In the genomic region with DNA sequence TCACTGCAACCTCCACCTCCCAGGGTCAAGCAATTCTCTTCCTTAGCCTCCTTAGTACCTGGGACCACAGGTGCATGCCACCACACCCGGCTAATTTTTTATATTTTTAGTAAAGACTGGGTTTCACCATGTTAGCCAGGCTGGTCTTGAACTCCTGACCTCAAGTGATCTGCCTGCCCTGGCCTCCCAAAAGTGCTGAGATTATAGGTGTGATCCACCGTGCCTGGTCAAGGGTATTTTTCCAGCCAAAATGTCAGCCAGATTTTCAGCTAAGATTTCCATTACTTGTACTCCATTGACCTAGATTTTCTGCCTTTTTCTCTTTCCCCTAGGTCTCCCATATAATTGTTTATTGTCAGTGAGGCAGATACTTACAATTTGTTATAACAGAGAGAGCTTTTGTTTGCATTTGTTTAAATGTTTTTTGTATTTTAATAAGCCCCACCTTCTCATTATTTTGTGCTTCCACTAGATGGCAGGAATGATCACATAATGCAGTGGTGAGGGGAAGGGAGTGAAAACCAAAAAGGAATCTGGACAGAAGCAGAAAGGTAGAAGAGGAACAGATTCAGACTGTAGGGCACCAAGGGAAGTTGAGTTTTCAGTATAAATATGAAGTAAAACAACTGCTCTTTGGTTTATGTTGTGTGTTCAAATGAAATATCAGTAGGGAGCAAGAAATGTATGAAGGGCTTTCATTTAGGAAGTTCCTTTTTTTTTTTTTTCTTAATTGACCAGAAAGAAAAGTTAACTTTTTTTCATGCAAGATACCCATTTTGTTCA, we compare ENCODE assay signal across 8 cellular contexts. TPM values are rescaled to one million over a fixed set of nuclear protein-coding genes. Genes with fewer than 3 reads are reported as not detected.
A peak's percentile ranks its signal among the peaks of the same experiment; 100 is the strongest.
DNase-seq lines count a peak whose midpoint lies in the region; ATAC-seq and TF ChIP-seq lines count a peak whose summit lies in the region.

No MANE protein-coding gene starts in this region.

- H3K79me1 ChIP-seq in H9 (ENCODE audit: insufficient read depth, low read depth, low read length, poor library complexity, severe bottlenecking), result no peaks in the 10 kb centered on the region

- H3K4me3 ChIP-seq in vagina, result no peak overlapping the region
- no peak overlapping the region for H3K4me3 ChIP-seq in effector memory CD4-positive, alpha-beta T cell (ENCODE audit: insufficient read depth, low read depth, low read length, poor library complexity, severe bottlenecking)

- no peak overlapping the region for H3K56ac ChIP-seq in H9 (ENCODE audit: insufficient read length, low read depth, low read length)

- no peaks in the 10 kb centered on the region for H3K23me2 ChIP-seq in H9 (ENCODE audit: insufficient read length, low read depth, low read length, poor library complexity, severe bottlenecking)

- peaks cover 0 to 30% of the 10 kb centered on the region in 2 donors for H3K36me3 ChIP-seq in vagina
- H3K36me3 ChIP-seq in effector memory CD4-positive, alpha-beta T cell (ENCODE audit: control insufficient read depth, insufficient read depth, low read length), result peaks cover 17% of the 10 kb centered on the region

- peak; percentile 45 for DNase-seq in DMS114 treated with DMSO at 0.1 percent for 48 hours (lab: John Stamatoyannopoulos, UW; ENCODE audit: unreplicated experiment)
- no peak for DNase-seq in H9
- peak; percentile 50 for DNase-seq in NCI-H748 treated with DMSO at 0.1 percent for 48 hours (lab: John Stamatoyannopoulos, UW)
- DNase-seq in central memory CD8-positive, alpha-beta T cell (ENCODE audit: low spot score in 2 of 2), result no peak
- DNase-seq in left colon, result no peak
- DNase-seq in vagina (ENCODE audit: extremely low spot score in 2 of 2), result no peak
- no peak for DNase-seq in effector memory CD4-positive, alpha-beta T cell

- no peak overlapping the region for H3T11ph ChIP-seq in H9 (ENCODE audit: low read length)

- no peak overlapping the region for H2BK12ac ChIP-seq in H9 (ENCODE audit: insufficient read length, low read depth, low read length)

- no peak overlapping the region for H3K23ac ChIP-seq in H9 (ENCODE audit: insufficient read length, low read depth, low read length)

- no peak for TF ChIP-seq POLR2A in vagina (IDR thresholded peaks at IDR 0.05)

- no peaks in the 10 kb centered on the region for H3K27me3 Mint-ChIP-seq in H9 (ENCODE audit: low read depth)
- H3K27me3 Mint-ChIP-seq in central memory CD8-positive, alpha-beta T cell, result no peaks in the 10 kb centered on the region

- H3K4ac ChIP-seq in H9 (ENCODE audit: low read depth, low read length), result no peak overlapping the region

- peak; percentile 56 for ATAC-seq in central memory CD8-positive, alpha-beta T cell (replicated peaks; ENCODE audit: extremely low read depth, poor library complexity, severe bottlenecking)
- peak; percentile 70 for ATAC-seq in left colon
- no peak for ATAC-seq in activated CD4-positive, CD25-positive, alpha-beta regulatory T cell treated with anti-CD3 and anti-CD28 coated beads, Interleukin-2, amount 50 U/mL, for 24 hours

- no peak overlapping the region for H3K9ac ChIP-seq in H9 (ENCODE audit: extremely low read depth, insufficient read length, low read length)

- TF ChIP-seq CTCF in H9 (conservative IDR thresholded peaks at IDR 0.05), result peak; percentile 76
- peak; percentile 4 to 42 (median 32) for TF ChIP-seq CTCF in vagina (IDR thresholded peaks at IDR 0.05)

- H3K79me2 ChIP-seq in H9 (ENCODE audit: insufficient read depth, low read length), result no peaks in the 10 kb centered on the region

- no peak overlapping the region for H2AK5ac ChIP-seq in H9 (ENCODE audit: insufficient read length, low read length)

- H3K27ac ChIP-seq in H9 (ENCODE audit: insufficient read length, low read depth, low read length), result no peak overlapping the region
- no peak overlapping the region for H3K27ac ChIP-seq in vagina
- H3K27ac ChIP-seq in effector memory CD4-positive, alpha-beta T cell (ENCODE audit: insufficient read depth, low read length, poor library complexity, severe bottlenecking), result no peak overlapping the region

- H3K9me3 Mint-ChIP-seq in H9, result peaks cover 12 to 13% of the 10 kb centered on the region in 2 experiments
- no peaks in the 10 kb centered on the region for H3K9me3 Mint-ChIP-seq in central memory CD8-positive, alpha-beta T cell

- peaks cover 46 to 80% (median 65%) of the 10 kb centered on the region in 3 experiments for H3K36me3 Mint-ChIP-seq in H9 (ENCODE audit: insufficient read depth in 1 of 3, low read depth in 3 of 3)
- H3K36me3 Mint-ChIP-seq in central memory CD8-positive, alpha-beta T cell (ENCODE audit: insufficient read depth), result peaks cover 43% of the 10 kb centered on the region

- H3K4me1 Mint-ChIP-seq in H9, result peaks cover 0 to 5% of the 10 kb centered on the region in 2 experiments; a peak in 2 of 4 replicates
- peaks cover 6% of the 10 kb centered on the region for H3K4me1 Mint-ChIP-seq in central memory CD8-positive, alpha-beta T cell

- no peak overlapping the region for H2BK15ac ChIP-seq in H9 (ENCODE audit: low read depth, low read length)

- H2AFZ ChIP-seq in H9 (ENCODE audit: low read length), result no peak overlapping the region

- H2BK20ac ChIP-seq in H9 (ENCODE audit: low read depth, low read length, poor library complexity, severe bottlenecking), result no peak overlapping the region

- no peak overlapping the region for H2BK5ac ChIP-seq in H9 (ENCODE audit: insufficient read length, low read length)

- peak overlapping the region in 1 of 3 experiments; percentile 4; a peak in 1 of 7 replicates for H3K27ac Mint-ChIP-seq in H9
- no peak overlapping the region for H3K27ac Mint-ChIP-seq in central memory CD8-positive, alpha-beta T cell (ENCODE audit: low read depth)

- H2BK120ac ChIP-seq in H9 (ENCODE audit: low read depth, low read length, poor library complexity, severe bottlenecking), result no peak overlapping the region

- no peak overlapping the region for H4K5ac ChIP-seq in H9 (ENCODE audit: insufficient read length, low read depth, low read length)

- no peak overlapping the region for H3K18ac ChIP-seq in H9 (ENCODE audit: insufficient read length, low read depth, low read length)

- H3K9me3 ChIP-seq in H9 (ENCODE audit: control insufficient read depth, low read depth, low read length) (peaks cover 7% of the 10 kb centered on the region), vagina (no peaks in the 10 kb centered on the region)
- H3K9me3 ChIP-seq in effector memory CD4-positive, alpha-beta T cell (ENCODE audit: control insufficient read depth, low read length), result no peaks in the 10 kb centered on the region

- H3K4me1 ChIP-seq in H9 (ENCODE audit: insufficient read depth, low read length) (no peaks in the 10 kb centered on the region), vagina (no peaks in the 10 kb centered on the region)
- H3K4me1 ChIP-seq in effector memory CD4-positive, alpha-beta T cell (ENCODE audit: control insufficient read depth, insufficient read depth, low read length, poor library complexity, severe bottlenecking), result no peaks in the 10 kb centered on the region

- WGBS in H9 (ENCODE audit: extremely low coverage, insufficient read length, low lambda C conversion rate), result no CpG with 5 or more reads among the region's 2 CpGs

- H3K4me2 ChIP-seq in H9 (ENCODE audit: insufficient read depth, insufficient read length, low read length), result no peak overlapping the region

- H3K14ac ChIP-seq in H9 (ENCODE audit: insufficient read depth, low read length), result no peak overlapping the region

- intact Hi-C loops in left colon (cut with DNase I, micrococcal nuclease), result loop anchor here in 1 of 2 donors (5.0 kb wide), 1 partner anchor 201 kb away; no protein-coding TSS in a partner anchor
- intact Hi-C loops in vagina (cut with DNase I), result no loop called here

- no peak overlapping the region for H4K91ac ChIP-seq in H9 (ENCODE audit: insufficient read length, low read depth, low read length)

- no peaks in the 10 kb centered on the region for H3K27me3 ChIP-seq in H9 (ENCODE audit: insufficient read depth, low read length)
- H3K27me3 ChIP-seq in vagina, result no peaks in the 10 kb centered on the region
- H3K27me3 ChIP-seq in effector memory CD4-positive, alpha-beta T cell (replicated peaks; ENCODE audit: control insufficient read depth, insufficient read depth, low read length, poor library complexity, severe bottlenecking), result no peaks in the 10 kb centered on the region

- H3K4me3 Mint-ChIP-seq in H9, result no peak overlapping the region
- no peak overlapping the region for H3K4me3 Mint-ChIP-seq in central memory CD8-positive, alpha-beta T cell

- H4K20me1 ChIP-seq in H9 (ENCODE audit: control insufficient read depth, insufficient read depth, insufficient read length), result no peaks in the 10 kb centered on the region

- H4K8ac ChIP-seq in H9 (replicated peaks; ENCODE audit: insufficient read length, low read depth, low read length), result no peak overlapping the region

RNA-seq across cellular contexts. Expression of gene RPF2, which starts 29.7 kb away (rescaled TPM):
- total RNA-seq in H9 (2021) (77.2 and 78.3 TPM in 2 replicates), left colon (10 to 100 TPM; 13.1 to 15.4 TPM), vagina (11.0 TPM)

RNA-seq across cellular contexts. Expression of gene GTF3C6, which starts 53.0 kb away (rescaled TPM):
- total RNA-seq in H9 (2021), result 101 and 106 TPM in 2 replicates
- 10 to 100 TPM; 73.4 to 77.2 TPM for total RNA-seq in left colon
- 25.5 TPM for total RNA-seq in vagina

Comparison
In these comparisons a context has a peak if more than half of its experiments do, and no peak if none do; other contexts are left out.
1. DNase-seq: peak in DMS114 treated with DMSO at 0.1 percent for 48 hours (single experiment) and NCI-H748 treated with DMSO at 0.1 percent for 48 hours (single experiment); none in H9 (single experiment), central memory CD8-positive, alpha-beta T cell (0 of 2), left colon (0 of 2), vagina (0 of 2) and effector memory CD4-positive, alpha-beta T cell (0 of 3).
2. ATAC-seq: peak in central memory CD8-positive, alpha-beta T cell (single experiment) and left colon (single experiment); none in activated CD4-positive, CD25-positive, alpha-beta regulatory T cell treated with anti-CD3 and anti-CD28 coated beads, Interleukin-2, amount 50 U/mL, for 24 hours (0 of 2).